In the genomic region with DNA sequence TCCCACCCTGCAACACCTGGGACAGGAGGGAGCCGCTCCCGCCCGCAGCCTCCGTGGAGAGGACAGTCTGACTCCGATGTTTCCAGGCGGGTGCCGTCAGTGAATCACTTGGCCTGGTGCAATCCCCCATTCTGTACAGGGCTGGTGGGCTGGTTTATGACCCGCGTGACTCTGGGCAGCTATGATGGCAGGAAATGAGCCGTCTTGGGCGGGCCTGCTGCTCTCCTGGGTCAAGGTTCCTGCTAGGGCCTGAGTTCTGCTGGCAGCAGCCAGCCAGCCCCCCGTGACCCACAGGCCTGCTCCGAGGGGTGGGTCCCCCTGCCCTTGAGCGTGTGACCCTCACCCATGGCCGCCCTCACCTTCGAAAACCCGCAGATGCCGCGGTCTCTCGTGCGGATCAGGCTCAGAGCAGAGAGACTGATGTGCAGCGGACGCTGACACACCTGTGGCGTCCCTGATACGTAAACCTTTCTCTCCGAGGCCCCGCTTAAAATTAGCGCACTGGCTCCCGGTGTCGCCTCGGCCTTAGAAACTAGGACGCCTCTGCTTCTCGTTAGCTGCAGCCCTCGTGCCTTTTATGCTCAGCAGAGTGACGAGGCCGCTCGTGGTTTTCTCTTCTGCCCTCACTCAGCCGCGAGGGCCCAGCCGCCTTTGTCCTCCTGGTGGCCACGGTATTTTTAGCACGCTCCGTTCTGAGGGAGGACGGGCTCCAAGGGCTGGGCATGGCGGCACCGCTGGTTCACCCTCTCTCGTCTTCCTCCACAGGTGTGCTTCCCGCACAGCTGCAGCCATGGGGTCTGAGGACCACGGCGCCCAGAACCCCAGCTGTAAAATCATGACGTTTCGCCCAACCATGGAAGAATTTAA, we compare ENCODE assay signal across 12 cellular contexts.
DNase-seq lines count a peak whose midpoint lies in the region; ATAC-seq and TF ChIP-seq lines count a peak whose summit lies in the region.
"Had no signal": no experiment of that assay in that cellular context is flagged by ENCODE, and none has a peak within 500 bp of the region (broad histone marks: within the 10 kb centered on the region; RNA-seq: fewer than 3 reads in every experiment).

No MANE protein-coding gene starts in this region.

- no peak overlapping the region for H4K5ac ChIP-seq in IMR-90 (ENCODE audit: low read depth, low read length)

- H3F3A ChIP-seq in PC-9 (ENCODE audit: insufficient read depth, low read depth), result no peaks in the 10 kb centered on the region

- H2BK20ac ChIP-seq in IMR-90 (ENCODE audit: low read depth, low read length), result no peak overlapping the region

- H3K18ac ChIP-seq in IMR-90 (ENCODE audit: low read depth, low read length), result no peak overlapping the region

- CTCF ChIA-PET in IMR-90 (lab: Yijun Ruan, JAX) (interaction anchor here (1.7 kb wide), 1 partner anchor 223 kb away, joined by 8 read pairs; no protein-coding TSS in a partner anchor), PC-9 (lab: Charles Lee) (interaction anchor here (0.6 to 2.0 kb wide), 3 partner anchors 29 to 222 kb away, joined by 3 to 9 read pairs (median 7); no protein-coding TSS in a partner anchor)
- CTCF ChIA-PET in naive thymus-derived CD4-positive, alpha-beta T cell (lab: Charles Lee), result interaction anchor here (0.6 to 2.9 kb wide), 11 partner anchors 8 to 223 kb away, joined by 3 to 32 read pairs (median 3); no protein-coding TSS in a partner anchor

- H2BK15ac ChIP-seq in IMR-90 (ENCODE audit: low read depth, low read length), result no peak overlapping the region

- no peaks in the 10 kb centered on the region for H3K79me2 ChIP-seq in PC-9 (ENCODE audit: low read depth)

- peaks cover 0 to 2% (median 0%) of the 10 kb centered on the region in 5 experiments for H3K9me3 Mint-ChIP-seq in brain
- H3K9me3 Mint-ChIP-seq in naive thymus-derived CD4-positive, alpha-beta T cell, result no peaks in the 10 kb centered on the region
- H3K9me3 Mint-ChIP-seq: activated CD4-positive, alpha-beta memory T cell treated with anti-CD3 and anti-CD28 coated beads for 36 hours had no signal

- no peak for TF ChIP-seq RAD21 in IMR-90 (IDR thresholded peaks at IDR 0.05; ENCODE audit: low read length)

- peak overlapping the region in 3 of 5 experiments; percentile 76 to 90 (median 87) for H3K27ac Mint-ChIP-seq in brain
- H3K27ac Mint-ChIP-seq in naive thymus-derived CD4-positive, alpha-beta T cell, result no peak overlapping the region
- H3K27ac Mint-ChIP-seq: activated CD4-positive, alpha-beta memory T cell treated with anti-CD3 and anti-CD28 coated beads for 36 hours had no signal

- dilution Hi-C loops in IMR-90 (cut with HindIII; ENCODE audit: low sequenced_read_pairs, unreplicated experiment), result no loop called here

- intact Hi-C loops in IMR-90 (cut with micrococcal nuclease) (loop anchor here (10.0 kb wide), 1 partner anchor 298 kb away; no protein-coding TSS in a partner anchor), upper lobe of right lung (cut with DNase I) (loop anchor here (5.0 to 10.0 kb wide), 2 partner anchors 160 to 228 kb away; no protein-coding TSS in a partner anchor), PC-9 (cut with micrococcal nuclease; ENCODE audit: unreplicated experiment) (loop anchor here (5.0 to 10.0 kb wide), 2 partner anchors 160 to 308 kb away; partner anchors contain the start of gene DPP9)
- intact Hi-C loops in naive thymus-derived CD4-positive, alpha-beta T cell (cut with micrococcal nuclease), result no loop called here

- H3K27me3 ChIP-seq in IMR-90 (ENCODE audit: control insufficient read depth, insufficient read depth, low read length) (no peaks in the 10 kb centered on the region), upper lobe of right lung (no peaks in the 10 kb centered on the region), PC-9 (ENCODE audit: insufficient read depth, low read depth) (no peaks in the 10 kb centered on the region)
- H3K27me3 ChIP-seq in naive thymus-derived CD4-positive, alpha-beta T cell (ENCODE audit: control insufficient read depth in 2 of 2, insufficient read depth in 2 of 2, low read length in 2 of 2), result no peaks in the 10 kb centered on the region
- H3K27me3 ChIP-seq: esophagus muscularis mucosa, tibial nerve had no signal

- H3K4me2 ChIP-seq in IMR-90 (ENCODE audit: low read depth, low read length), result no peak overlapping the region
- no peak overlapping the region for H3K4me2 ChIP-seq in PC-9

- H3K36me3 ChIP-seq in IMR-90 (ENCODE audit: control insufficient read depth, insufficient read depth, low read length), result peaks cover 25% of the 10 kb centered on the region
- H3K36me3 ChIP-seq in upper lobe of right lung, result peaks cover 24% of the 10 kb centered on the region
- peaks cover 0 to 42% (median 9%) of the 10 kb centered on the region in 3 experiments for H3K36me3 ChIP-seq in naive thymus-derived CD4-positive, alpha-beta T cell (ENCODE audit: control insufficient read depth in 2 of 3, insufficient read depth in 3 of 3, low read length in 3 of 3)
- no peaks in the 10 kb centered on the region for H3K36me3 ChIP-seq in PC-9 (ENCODE audit: low read depth)

- BruUV-seq in IMR-90 (replicated peaks; lab: Mats Ljungman, UMichigan) (no TSS peak), PC-9 (replicated peaks; lab: Mats Ljungman, UMichigan) (no TSS peak)

- POLR2A ChIA-PET in IMR-90 (lab: Charles Lee; ENCODE audit: unreplicated experiment), result no interaction called here
- POLR2A ChIA-PET in naive thymus-derived CD4-positive, alpha-beta T cell (lab: Charles Lee), result interaction anchor here (0.5 kb wide), 1 partner anchor 118 kb away, joined by 3 read pairs; no protein-coding TSS in a partner anchor
- POLR2A ChIA-PET in PC-9 (lab: Charles Lee; ENCODE audit: unreplicated experiment), result no interaction called here

- 90% methylated on average over 40 of the region's 52 CpGs; no CpG with 5 or more reads in 1 of the 2 experiments for WGBS in IMR-90 (ENCODE audit: extremely low coverage in 2 of 2, insufficient read length in 1 of 2), 2 experiments

- no peak overlapping the region for H2BK5ac ChIP-seq in IMR-90 (ENCODE audit: low read depth, low read length, poor library complexity, severe bottlenecking)

- H3K14ac ChIP-seq in IMR-90 (replicated peaks; ENCODE audit: low read depth, low read length), result no peak overlapping the region

- peaks cover 29% of the 10 kb centered on the region for H3K36me3 Mint-ChIP-seq in brain
- H3K36me3 Mint-ChIP-seq in naive thymus-derived CD4-positive, alpha-beta T cell, result peaks cover 0 to 10% (median 4%) of the 10 kb centered on the region in 5 donors

- H3K27me3 Mint-ChIP-seq in brain, result no peaks in the 10 kb centered on the region
- H3K27me3 Mint-ChIP-seq in naive thymus-derived CD4-positive, alpha-beta T cell, result no peaks in the 10 kb centered on the region
- H3K27me3 Mint-ChIP-seq: activated CD4-positive, alpha-beta memory T cell treated with anti-CD3 and anti-CD28 coated beads for 36 hours had no signal

- DNase-seq in A172 (ENCODE audit: low spot score) (peak; percentile 57), IMR-90 (no peak), kidney tubule cell (ENCODE audit: low spot score) (peak; percentile 15), NCI-H524 (lab: John Stamatoyannopoulos, UW) (no peak), upper lobe of right lung (no peak), PC-9 (no peak)
- DNase-seq in naive thymus-derived CD4-positive, alpha-beta T cell, result no peak

- peak overlapping the region; percentile 37; the same call in 1 of the 2 replicates for H2AK5ac ChIP-seq in IMR-90 (ENCODE audit: low read depth, low read length)

- H3K79me1 ChIP-seq in IMR-90 (ENCODE audit: low read depth in 1 of 2, low read length in 2 of 2), result peaks cover 13 to 88% of the 10 kb centered on the region in 2 experiments; a peak in 3 of 4 replicates

- no peak overlapping the region for H4K8ac ChIP-seq in IMR-90 (ENCODE audit: low read depth in 2 of 2, low read length in 2 of 2)

- no peak for ATAC-seq in IMR-90 (ENCODE audit: low read depth)
- no peak for ATAC-seq in upper lobe of right lung
- no peak for ATAC-seq in naive thymus-derived CD4-positive, alpha-beta T cell

- no peak overlapping the region for H2BK120ac ChIP-seq in IMR-90 (ENCODE audit: low read depth, low read length)

- H3K9me1 ChIP-seq in IMR-90 (ENCODE audit: insufficient read depth, low read length), result peaks cover 13% of the 10 kb centered on the region

- H3K9ac ChIP-seq in IMR-90 (ENCODE audit: low read depth, low read length), result no peak overlapping the region

- H3K4me1 ChIP-seq in IMR-90 (ENCODE audit: control insufficient read depth, insufficient read depth, low read length) (peaks cover 15% of the 10 kb centered on the region), upper lobe of right lung (peaks cover 8% of the 10 kb centered on the region), PC-9 (replicated peaks; ENCODE audit: insufficient read depth) (no peaks in the 10 kb centered on the region)
- no peaks in the 10 kb centered on the region for H3K4me1 ChIP-seq in naive thymus-derived CD4-positive, alpha-beta T cell (ENCODE audit: control insufficient read depth in 2 of 2, insufficient read depth in 2 of 2, low read length in 2 of 2)

- TF ChIP-seq CTCF in IMR-90 (conservative IDR thresholded peaks at IDR 0.05; ENCODE audit: low read depth, low read length) (no peak), brain (conservative IDR thresholded peaks at IDR 0.05) (no peak), upper lobe of right lung (IDR thresholded peaks at IDR 0.05) (no peak), PC-9 (conservative IDR thresholded peaks at IDR 0.05) (no peak)

- H3K27ac ChIP-seq in IMR-90 (ENCODE audit: insufficient read depth, low read length) (no peak overlapping the region), upper lobe of right lung (no peak overlapping the region), PC-9 (no peak overlapping the region)
- no peak overlapping the region for H3K27ac ChIP-seq in naive thymus-derived CD4-positive, alpha-beta T cell (ENCODE audit: low read depth, low read length)
- H3K27ac ChIP-seq: esophagus muscularis mucosa, lower lobe of right lung had no signal

- peak overlapping the region; percentile 24 for H2AFZ ChIP-seq in IMR-90 (replicated peaks; ENCODE audit: low read length, poor library complexity)
- H2AFZ ChIP-seq in PC-9, result no peak overlapping the region

- H3K23ac ChIP-seq in IMR-90 (ENCODE audit: low read depth, low read length), result no peak overlapping the region

- no peak overlapping the region for H3K56ac ChIP-seq in IMR-90 (ENCODE audit: extremely low read depth, insufficient read depth, low read length)

- H3K4me3 ChIP-seq in IMR-90 (ENCODE audit: insufficient read depth, low read depth, low read length) (no peak overlapping the region), upper lobe of right lung (no peak overlapping the region), PC-9 (no peak overlapping the region)
- H3K4me3 ChIP-seq in naive thymus-derived CD4-positive, alpha-beta T cell (ENCODE audit: low read length), result no peak overlapping the region
- H3K4me3 ChIP-seq: esophagus muscularis mucosa, lower lobe of right lung, tibial nerve had no signal

- no peaks in the 10 kb centered on the region for H3K9me2 ChIP-seq in PC-9 (ENCODE audit: insufficient read depth)

- peaks cover 69% of the 10 kb centered on the region for H3K4me1 Mint-ChIP-seq in brain
- H3K4me1 Mint-ChIP-seq in naive thymus-derived CD4-positive, alpha-beta T cell, result peaks cover 5 to 14% (median 11%) of the 10 kb centered on the region in 7 donors

- H4K91ac ChIP-seq in IMR-90 (ENCODE audit: insufficient read depth, low read depth, low read length), result no peak overlapping the region

- H3K4me3 Mint-ChIP-seq in brain, result peak overlapping the region in 1 of 5 experiments; percentile 16
- H3K4me3 Mint-ChIP-seq in naive thymus-derived CD4-positive, alpha-beta T cell, result no peak overlapping the region
- H3K4me3 Mint-ChIP-seq: activated CD4-positive, alpha-beta memory T cell treated with anti-CD3 and anti-CD28 coated beads for 36 hours had no signal

- in situ Hi-C loops in IMR-90 (cut with MboI; ENCODE audit: low sequenced_read_pairs), result loop anchor here (5.0 kb wide), 2 partner anchors 160 to 225 kb away; no protein-coding TSS in a partner anchor

- H3K4ac ChIP-seq in IMR-90 (ENCODE audit: low read depth, low read length), result no peak overlapping the region

- H2AK9ac ChIP-seq in IMR-90 (replicated peaks; ENCODE audit: low read depth, low read length, poor library complexity), result no peak overlapping the region

- H3K9me3 ChIP-seq in IMR-90 (ENCODE audit: control insufficient read depth, insufficient read depth, low read length) (no peaks in the 10 kb centered on the region), upper lobe of right lung (no peaks in the 10 kb centered on the region), PC-9 (ENCODE audit: insufficient read depth, low read depth) (no peaks in the 10 kb centered on the region)
- H3K9me3 ChIP-seq in naive thymus-derived CD4-positive, alpha-beta T cell (ENCODE audit: control insufficient read depth in 2 of 3, low read length in 3 of 3), result no peaks in the 10 kb centered on the region
- H3K9me3 ChIP-seq: esophagus muscularis mucosa, lower lobe of right lung, tibial nerve had no signal

- H4K20me1 ChIP-seq in IMR-90 (ENCODE audit: insufficient read depth, low read length) (peaks cover 78% of the 10 kb centered on the region), PC-9 (ENCODE audit: insufficient read depth) (peaks cover 4% of the 10 kb centered on the region; the same call in 1 of the 2 replicates)

- TF ChIP-seq POLR2A in IMR-90 (IDR thresholded peaks at IDR 0.05; ENCODE audit: low read depth, low read length), result no peak

Comparison
In these comparisons a context has a peak if more than half of its experiments do, and no peak if none do; other contexts are left out.
1. DNase-seq: peak in A172 (single experiment) and kidney tubule cell (single experiment); none in IMR-90 (single experiment), NCI-H524 (0 of 2), upper lobe of right lung (single experiment), naive thymus-derived CD4-positive, alpha-beta T cell (0 of 9) and PC-9 (0 of 2).
2. H3K27ac Mint-ChIP-seq: peak in brain (3 of 5); none in naive thymus-derived CD4-positive, alpha-beta T cell (0 of 9).
3. intact Hi-C loops: an anchor here in IMR-90 (10.0 kb wide), upper lobe of right lung (5.0 to 10.0 kb wide) and PC-9 (5.0 to 10.0 kb wide); none called in naive thymus-derived CD4-positive, alpha-beta T cell.